13 cellular contexts compared by ENCODE assay signal in the genomic region with DNA sequence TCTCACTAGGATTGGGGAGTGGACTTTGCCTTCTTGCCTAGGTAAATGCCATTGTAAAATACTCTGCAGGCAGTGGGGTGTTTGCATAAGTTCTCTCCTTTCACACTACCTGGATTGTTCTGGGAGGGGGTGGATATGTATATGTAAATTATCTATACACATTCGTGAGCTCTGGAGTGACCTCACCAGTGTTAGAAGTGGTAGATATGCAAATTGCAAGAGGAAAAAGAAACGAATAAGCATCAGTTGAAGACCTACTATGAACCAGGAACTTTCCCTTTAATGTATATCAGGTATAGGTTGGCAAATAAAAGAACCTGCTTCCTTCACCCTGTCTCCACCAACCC. TPM values are rescaled to one million over a fixed set of nuclear protein-coding genes. Genes with fewer than 3 reads are reported as not detected.
A peak's percentile ranks its signal among the peaks of the same experiment; 100 is the strongest.
DNase-seq lines count a peak whose midpoint lies in the region; ATAC-seq and TF ChIP-seq lines count a peak whose summit lies in the region.
"Had no signal": no experiment of that assay in that cellular context is flagged by ENCODE, and none has a peak within 500 bp of the region (broad histone marks: within the 10 kb centered on the region; RNA-seq: fewer than 3 reads in every experiment).

No MANE protein-coding gene starts in this region.

- peaks cover 0 to 3% (median 0%) of the 10 kb centered on the region in 3 experiments for H3K9me3 ChIP-seq in naive thymus-derived CD4-positive, alpha-beta T cell (ENCODE audit: control insufficient read depth in 2 of 3, low read length in 3 of 3)

- TF ChIP-seq CTCF in GM23338 (conservative IDR thresholded peaks at IDR 0.05; ENCODE audit: low read depth in 2 of 2): no peak

- peak overlapping the region; percentile 5; the same call in 1 of the 2 replicates for H3K4me2 ChIP-seq in GM23338

- CTCF ChIA-PET in naive thymus-derived CD4-positive, alpha-beta T cell (lab: Charles Lee): no interaction called here

- H3K79me2 ChIP-seq in GM23338 (replicated peaks; ENCODE audit: insufficient read depth): peaks cover 32% of the 10 kb centered on the region

- ATAC-seq in GM23338 (peak; percentile 8; the same call in 2 of the 3 replicates), esophagus mucosa (no peak), HG02870 (IDR thresholded peaks at IDR 0.05; ENCODE audit: unreplicated experiment) (no peak)
- no peak for ATAC-seq in activated naive CD8-positive, alpha-beta T cell treated with anti-CD3 and anti-CD28 coated beads, Interleukin-2, amount 50 U/mL, for 24 hours
- ATAC-seq in naive thymus-derived CD4-positive, alpha-beta T cell: no peak

- no peaks in the 10 kb centered on the region for H3K27me3 ChIP-seq in GM23338 (ENCODE audit: insufficient read depth)
- H3K27me3 ChIP-seq in naive thymus-derived CD4-positive, alpha-beta T cell (ENCODE audit: control insufficient read depth in 2 of 2, insufficient read depth in 2 of 2, low read length in 2 of 2): peaks cover 14 to 15% of the 10 kb centered on the region in 2 donors

- peak overlapping the region; percentile 87 for H3K4me3 Mint-ChIP-seq in GM23338
- peak overlapping the region; percentile 84 for H3K4me3 Mint-ChIP-seq in activated naive CD8-positive, alpha-beta T cell treated with anti-CD3 and anti-CD28 coated beads, Interleukin-2, amount 50 U/mL, for 24 hours
- peak overlapping the region; percentile 16 to 93 (median 48) for H3K4me3 Mint-ChIP-seq in naive thymus-derived CD4-positive, alpha-beta T cell

- H4K20me1 ChIP-seq in GM23338 (replicated peaks; ENCODE audit: insufficient read depth): peaks cover 9% of the 10 kb centered on the region; the same call in 1 of the 2 replicates

- no peak overlapping the region for H3K4me3 ChIP-seq in GM23338
- H3K4me3 ChIP-seq in naive thymus-derived CD4-positive, alpha-beta T cell (ENCODE audit: low read length): no peak overlapping the region
- H3K4me3 ChIP-seq: SK-N-MC had no signal

- intact Hi-C loops in naive thymus-derived CD4-positive, alpha-beta T cell (cut with micrococcal nuclease): no loop called here

- no peaks in the 10 kb centered on the region for H3K9me2 ChIP-seq in GM23338 (ENCODE audit: insufficient read depth)

- H3K4me1 ChIP-seq in GM23338 (ENCODE audit: insufficient read depth): peaks cover 35% of the 10 kb centered on the region
- peaks cover 0 to 4% of the 10 kb centered on the region in 2 donors for H3K4me1 ChIP-seq in naive thymus-derived CD4-positive, alpha-beta T cell (ENCODE audit: control insufficient read depth in 2 of 2, insufficient read depth in 2 of 2, low read length in 2 of 2)

- H3K27me3 Mint-ChIP-seq in GM23338 (ENCODE audit: insufficient read depth, low read depth, poor library complexity): peaks cover 13% of the 10 kb centered on the region
- peaks cover 84% of the 10 kb centered on the region for H3K27me3 Mint-ChIP-seq in activated naive CD8-positive, alpha-beta T cell treated with anti-CD3 and anti-CD28 coated beads, Interleukin-2, amount 50 U/mL, for 24 hours
- peaks cover 82 to 87% (median 85%) of the 10 kb centered on the region in 5 donors for H3K27me3 Mint-ChIP-seq in naive thymus-derived CD4-positive, alpha-beta T cell

- peaks cover 35% of the 10 kb centered on the region for H3K4me1 Mint-ChIP-seq in GM23338
- peaks cover 13% of the 10 kb centered on the region for H3K4me1 Mint-ChIP-seq in activated naive CD8-positive, alpha-beta T cell treated with anti-CD3 and anti-CD28 coated beads, Interleukin-2, amount 50 U/mL, for 24 hours
- H3K4me1 Mint-ChIP-seq in naive thymus-derived CD4-positive, alpha-beta T cell: peaks cover 6 to 20% (median 17%) of the 10 kb centered on the region in 7 donors

- no peak overlapping the region for H2AFZ ChIP-seq in GM23338

- H3K27ac Mint-ChIP-seq in GM23338: peak overlapping the region; percentile 39
- no peak overlapping the region for H3K27ac Mint-ChIP-seq in activated naive CD8-positive, alpha-beta T cell treated with anti-CD3 and anti-CD28 coated beads, Interleukin-2, amount 50 U/mL, for 24 hours
- no peak overlapping the region for H3K27ac Mint-ChIP-seq in naive thymus-derived CD4-positive, alpha-beta T cell

- DNase-seq in COLO668 (lab: John Stamatoyannopoulos, UW; ENCODE audit: unreplicated experiment) (peak; percentile 33), GM23338 (ENCODE audit: low spot score) (peak; percentile 61), NCI-H2171 (lab: John Stamatoyannopoulos, UW) (no peak)
- DNase-seq in activated naive CD8-positive, alpha-beta T cell treated with anti-CD3 and anti-CD28 coated beads, Interleukin-2, amount 50 U/mL, for 24 hours: no peak
- no peak for DNase-seq in naive thymus-derived CD4-positive, alpha-beta T cell
- DNase-seq: activated T-cell treated with anti-CD3 and anti-CD28 coated beads, Interleukin-2, amount 50 U/mL, for 4 hours; kidney glomerular epithelial cell; NCI-H1436 treated with DMSO at 0.1 percent for 48 hours had no signal

- no peaks in the 10 kb centered on the region for H3K36me3 ChIP-seq in GM23338 (ENCODE audit: insufficient read depth)
- no peaks in the 10 kb centered on the region for H3K36me3 ChIP-seq in naive thymus-derived CD4-positive, alpha-beta T cell (ENCODE audit: control insufficient read depth in 2 of 3, insufficient read depth in 3 of 3, low read length in 3 of 3)

- H3K27ac ChIP-seq in GM23338 (ENCODE audit: low read depth): peak overlapping the region; percentile 53; the same call in 1 of the 2 replicates
- H3K27ac ChIP-seq in naive thymus-derived CD4-positive, alpha-beta T cell (ENCODE audit: low read depth, low read length): no peak overlapping the region
- H3K27ac ChIP-seq: SK-N-MC had no signal

- H3F3A ChIP-seq in GM23338 (replicated peaks; ENCODE audit: low read depth): peaks cover 4% of the 10 kb centered on the region; the same call in 1 of the 2 replicates

- H3K9me3 Mint-ChIP-seq in GM23338: peaks cover 8% of the 10 kb centered on the region; the same call in 2 of the 3 replicates
- peaks cover under 1% of the 10 kb centered on the region for H3K9me3 Mint-ChIP-seq in activated naive CD8-positive, alpha-beta T cell treated with anti-CD3 and anti-CD28 coated beads, Interleukin-2, amount 50 U/mL, for 24 hours
- peaks cover 0 to 20% (median 7%) of the 10 kb centered on the region in 11 donors for H3K9me3 Mint-ChIP-seq in naive thymus-derived CD4-positive, alpha-beta T cell

- H3K36me3 Mint-ChIP-seq in GM23338 (ENCODE audit: low read depth): peaks cover 3% of the 10 kb centered on the region; the same call in 2 of the 3 replicates
- no peaks in the 10 kb centered on the region for H3K36me3 Mint-ChIP-seq in activated naive CD8-positive, alpha-beta T cell treated with anti-CD3 and anti-CD28 coated beads, Interleukin-2, amount 50 U/mL, for 24 hours (ENCODE audit: low read depth)
- H3K36me3 Mint-ChIP-seq in naive thymus-derived CD4-positive, alpha-beta T cell: peaks cover 2 to 11% (median 4%) of the 10 kb centered on the region in 5 donors

- POLR2A ChIA-PET in naive thymus-derived CD4-positive, alpha-beta T cell (lab: Charles Lee): no interaction called here

TF ChIP-seq in GM23338, 12 proteins besides CTCF, POLR2A, EP300 and RAD21:
- no peak for TF ChIP-seq ZNF114 (CRISPR knock-in tag; IDR thresholded peaks at IDR 0.05)
- no peak for TF ChIP-seq NANOG (IDR thresholded peaks at IDR 0.05; ENCODE audit: borderline replicate concordance)
- TF ChIP-seq EZH2phosphoT487 (IDR thresholded peaks at IDR 0.05; ENCODE audit: unreplicated experiment): no peak

RNA-seq across cellular contexts. Expression of gene ARHGEF11, which starts 1.5 kb away (rescaled TPM):
- 23.5 and 33.7 TPM in 2 replicates for total RNA-seq in GM23338 (2014; rRNA removed; shearing (Covaris generic))
- polyA plus RNA-seq in GM23338 (2016; fragmentation: Nextera tagmentation; extraction: Ambion mirVana): 11.1 and 12.3 TPM in 2 replicates
- 10 to 100 TPM; 25.8 to 54.9 (median 38.8) TPM for total RNA-seq in naive thymus-derived CD4-positive, alpha-beta T cell
- polyA plus RNA-seq in naive thymus-derived CD4-positive, alpha-beta T cell: 10 to 100 TPM; 30.4 to 32.1 TPM
- 13.2 TPM for total RNA-seq in esophagus mucosa

RNA-seq across cellular contexts. Expression of gene ETV3L, which starts 52.6 kb away (rescaled TPM):
- not detected in 2 replicates for total RNA-seq in GM23338 (2014; rRNA removed; shearing (Covaris generic))
- not detected in 2 replicates for polyA plus RNA-seq in GM23338 (2016; fragmentation: Nextera tagmentation; extraction: Ambion mirVana)
- not detected for total RNA-seq in naive thymus-derived CD4-positive, alpha-beta T cell
- not detected for polyA plus RNA-seq in naive thymus-derived CD4-positive, alpha-beta T cell
- not detected for total RNA-seq in esophagus mucosa
- total RNA-seq: activated T-cell treated with anti-CD3 and anti-CD28 coated beads, Interleukin-2, amount 50 U/mL, for 4 hours; skeletal muscle tissue; subcutaneous adipose tissue had no signal

Comparison
In these comparisons a context has a peak if more than half of its experiments do, and no peak if none do; other contexts are left out.
1. DNase-seq: peak in COLO668 (single experiment) and GM23338 (single experiment); none in activated naive CD8-positive, alpha-beta T cell treated with anti-CD3 and anti-CD28 coated beads, Interleukin-2, amount 50 U/mL, for 24 hours (single experiment), naive thymus-derived CD4-positive, alpha-beta T cell (0 of 9) and NCI-H2171 (single experiment).
2. Peak in every context shown above with its lines, with median percentiles within 50 percentile points of each other: H3K4me3 Mint-ChIP-seq.